Comparison of ENCODE assay signal across 2 cellular contexts in the genomic region with DNA sequence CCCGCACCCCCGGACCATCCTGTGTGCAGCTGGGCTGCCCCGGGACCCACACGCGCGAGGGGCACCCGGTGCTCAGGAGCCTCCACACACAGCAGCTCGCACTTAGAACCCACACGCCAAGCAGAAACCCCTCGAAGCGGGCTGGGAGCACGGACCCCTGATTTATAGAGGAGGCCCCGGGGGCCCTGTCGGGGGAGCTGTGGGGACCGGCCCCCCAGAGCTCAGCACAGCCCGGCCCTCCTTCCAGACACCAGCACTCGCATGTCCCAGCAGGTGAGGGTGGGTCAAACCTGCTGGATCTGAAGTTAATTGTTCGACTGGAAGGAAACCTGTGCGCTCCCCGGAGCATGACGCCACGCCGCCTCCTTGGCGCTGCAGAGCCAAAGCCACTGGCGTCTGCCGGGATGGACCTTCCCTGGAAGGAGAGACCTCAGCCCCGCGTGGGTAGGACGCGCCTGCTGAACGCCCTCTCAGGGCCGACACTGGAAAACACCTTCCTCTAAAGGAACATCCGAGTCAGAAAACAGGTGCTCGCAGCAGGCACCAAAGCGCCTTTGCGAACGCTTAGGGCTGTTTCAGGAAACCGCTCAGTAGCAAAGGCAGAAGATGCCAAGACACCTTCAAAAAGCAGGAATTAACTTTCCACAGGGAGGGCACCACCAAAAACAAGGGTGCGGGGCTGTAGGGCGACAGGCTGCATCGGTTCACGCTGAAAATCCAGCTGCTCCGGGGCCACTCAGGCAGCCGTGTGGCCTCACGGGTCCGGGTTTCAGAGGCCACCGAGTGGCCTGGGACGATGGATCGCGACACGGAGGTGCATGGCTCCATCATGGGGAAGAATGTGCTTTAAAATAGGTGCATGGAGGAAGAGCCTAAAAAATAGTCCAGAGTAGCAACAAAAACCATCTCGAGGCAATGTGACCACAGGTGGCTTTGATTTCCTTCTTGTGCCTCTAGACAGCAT.
TF ChIP-seq lines count a peak whose summit lies in the region.

No MANE protein-coding gene starts in this region.

TF ChIP-seq in IMR-90, 13 proteins besides CTCF, POLR2A, EP300 and RAD21:
- TF ChIP-seq SMC3 (IDR thresholded peaks at IDR 0.05; ENCODE audit: low read depth, low read length), result no peak

TF ChIP-seq in WTC11, 78 proteins besides CTCF, POLR2A, EP300 and RAD21:
- TF ChIP-seq FOXP1 (CRISPR knock-in tag; IDR thresholded peaks at IDR 0.05; ENCODE audit: borderline replicate concordance), result 0 out of 2 replicates have a peak, but pooled peaks have one; percentile 14
- no peak for TF ChIP-seq ZNF396 (CRISPR knock-in tag; IDR thresholded peaks at IDR 0.05; ENCODE audit: borderline replicate concordance)
- no peak for TF ChIP-seq MXD4 (CRISPR knock-in tag; IDR thresholded peaks at IDR 0.05; ENCODE audit: borderline replicate concordance)
